9 cellular contexts compared by ENCODE assay signal in the genomic region with DNA sequence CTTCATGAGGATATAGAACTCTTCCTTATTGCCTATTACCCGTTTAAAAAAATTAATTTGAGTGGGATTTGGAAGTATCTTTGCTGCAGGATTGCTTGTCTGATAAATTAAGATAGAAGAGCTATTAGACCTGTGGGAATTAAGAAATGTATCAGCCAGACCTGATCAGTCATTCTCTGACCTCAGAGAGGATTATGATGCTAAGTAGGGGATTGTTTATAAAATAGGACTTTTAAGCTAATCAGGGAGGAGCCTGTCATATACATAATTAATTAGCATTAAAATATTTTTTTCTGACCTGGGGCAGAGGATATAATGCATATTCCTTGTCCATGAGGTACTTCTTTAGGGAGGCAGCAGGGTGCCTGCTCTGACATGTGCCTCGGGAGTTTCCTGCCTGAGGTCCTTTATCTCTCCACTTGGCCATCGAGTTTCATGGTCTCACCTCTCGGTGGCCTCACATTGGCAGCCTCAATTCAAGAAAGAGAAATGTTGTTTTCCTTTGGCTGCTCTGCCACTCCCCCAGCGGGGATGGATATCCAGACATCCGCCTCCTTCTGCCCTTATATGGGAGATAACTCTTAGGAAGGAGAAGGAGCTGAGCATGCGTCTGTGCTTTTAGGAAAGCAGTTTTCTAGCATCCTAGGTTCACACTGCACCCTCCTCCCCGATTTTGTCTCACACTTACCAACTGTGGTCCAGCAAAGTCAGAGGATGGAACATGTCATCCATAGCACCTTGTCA. TPM values are rescaled to one million over a fixed set of nuclear protein-coding genes. Genes with fewer than 3 reads are reported as not detected.
DNase-seq lines count a peak whose midpoint lies in the region; ATAC-seq and TF ChIP-seq lines count a peak whose summit lies in the region.
"Had no signal": no experiment of that assay in that cellular context is flagged by ENCODE, and none has a peak within 500 bp of the region (broad histone marks: within the 10 kb centered on the region; RNA-seq: fewer than 3 reads in every experiment).

No MANE protein-coding gene starts in this region.

- H3K36me3 ChIP-seq in naive thymus-derived CD4-positive, alpha-beta T cell (ENCODE audit: control insufficient read depth in 2 of 3, insufficient read depth in 3 of 3, low read length in 3 of 3), result no peaks in the 10 kb centered on the region

- POLR2A ChIA-PET in activated B cell treated with CpG ODN at 0.5 μM for 24 hours (lab: Charles Lee), result no interaction called here
- POLR2A ChIA-PET in naive thymus-derived CD4-positive, alpha-beta T cell (lab: Charles Lee), result no interaction called here

- H3K4me3 ChIP-seq in fibroblast of pulmonary artery (replicated peaks; ENCODE audit: low read depth, low read length), result peak overlapping the region; percentile 72
- H3K4me3 ChIP-seq in naive thymus-derived CD4-positive, alpha-beta T cell (ENCODE audit: low read length), result no peak overlapping the region

- peaks cover 2% of the 10 kb centered on the region for H3K4me1 Mint-ChIP-seq in T-helper 1 cell treated with Interleukin-12 subunit alpha and Interleukin-12 subunit beta and Interleukin-4 antibody, amounts not matched to agents 30 μg/mL and 1 μg/mL, for 36 hours (ENCODE audit: low read depth)
- H3K4me1 Mint-ChIP-seq in activated B cell treated with CpG ODN at 0.5 μM for 24 hours, result peaks cover 12% of the 10 kb centered on the region
- H3K4me1 Mint-ChIP-seq in naive thymus-derived CD4-positive, alpha-beta T cell, result peaks cover 0 to 12% (median 8%) of the 10 kb centered on the region in 7 donors

- no peak overlapping the region for H3K27ac Mint-ChIP-seq in T-helper 1 cell treated with Interleukin-12 subunit alpha and Interleukin-12 subunit beta and Interleukin-4 antibody, amounts not matched to agents 30 μg/mL and 1 μg/mL, for 36 hours
- H3K27ac Mint-ChIP-seq in activated B cell treated with CpG ODN at 0.5 μM for 24 hours, result no peak overlapping the region
- H3K27ac Mint-ChIP-seq in naive thymus-derived CD4-positive, alpha-beta T cell, result no peak overlapping the region

- no peak for TF ChIP-seq CTCF in activated B cell treated with CpG ODN at 0.5 μM for 24 hours (IDR thresholded peaks at IDR 0.05)
- peak; percentile 9 for TF ChIP-seq CTCF in fibroblast of pulmonary artery (IDR thresholded peaks at IDR 0.05; ENCODE audit: low read length, missing control alignments)

- intact Hi-C loops in activated B cell treated with CpG ODN at 0.5 μM for 24 hours (cut with micrococcal nuclease), result no loop called here
- intact Hi-C loops in naive thymus-derived CD4-positive, alpha-beta T cell (cut with micrococcal nuclease), result no loop called here

- peaks cover 10% of the 10 kb centered on the region for H3K27me3 Mint-ChIP-seq in T-helper 1 cell treated with Interleukin-12 subunit alpha and Interleukin-12 subunit beta and Interleukin-4 antibody, amounts not matched to agents 30 μg/mL and 1 μg/mL, for 36 hours (ENCODE audit: low read depth)
- H3K27me3 Mint-ChIP-seq in activated B cell treated with CpG ODN at 0.5 μM for 24 hours, result peaks cover 21% of the 10 kb centered on the region
- peaks cover 12 to 33% (median 27%) of the 10 kb centered on the region in 5 donors for H3K27me3 Mint-ChIP-seq in naive thymus-derived CD4-positive, alpha-beta T cell

- peaks cover 1% of the 10 kb centered on the region for H3K36me3 Mint-ChIP-seq in T-helper 1 cell treated with Interleukin-12 subunit alpha and Interleukin-12 subunit beta and Interleukin-4 antibody, amounts not matched to agents 30 μg/mL and 1 μg/mL, for 36 hours (ENCODE audit: low read depth)
- H3K36me3 Mint-ChIP-seq in activated B cell treated with CpG ODN at 0.5 μM for 24 hours (ENCODE audit: low read depth), result no peaks in the 10 kb centered on the region
- H3K36me3 Mint-ChIP-seq in naive thymus-derived CD4-positive, alpha-beta T cell, result no peaks in the 10 kb centered on the region

- no peak overlapping the region for H3K27ac ChIP-seq in naive thymus-derived CD4-positive, alpha-beta T cell (ENCODE audit: low read depth, low read length)
- H3K27ac ChIP-seq: C4-2B had no signal

- CTCF ChIA-PET in activated B cell treated with CpG ODN at 0.5 μM for 24 hours (lab: Charles Lee), result interaction anchor here (1.0 to 1.5 kb wide), 3 partner anchors 12 to 47 kb away, joined by 3 read pairs; no protein-coding TSS in a partner anchor
- CTCF ChIA-PET in naive thymus-derived CD4-positive, alpha-beta T cell (lab: Charles Lee), result interaction anchor here (1.5 kb wide), 1 partner anchor 46 kb away, joined by 4 read pairs; no protein-coding TSS in a partner anchor

- H3K9me3 Mint-ChIP-seq in T-helper 1 cell treated with Interleukin-12 subunit alpha and Interleukin-12 subunit beta and Interleukin-4 antibody, amounts not matched to agents 30 μg/mL and 1 μg/mL, for 36 hours, result no peaks in the 10 kb centered on the region
- H3K9me3 Mint-ChIP-seq in activated B cell treated with CpG ODN at 0.5 μM for 24 hours, result no peaks in the 10 kb centered on the region
- H3K9me3 Mint-ChIP-seq in naive thymus-derived CD4-positive, alpha-beta T cell, result peaks cover 0 to 1% (median 0%) of the 10 kb centered on the region in 11 donors

- ATAC-seq in activated B cell treated with CpG ODN at 0.5 μM for 24 hours (ENCODE audit: low read depth) (no peak), HG03196 (IDR thresholded peaks at IDR 0.05; ENCODE audit: unreplicated experiment) (no peak)
- no peak for ATAC-seq in naive thymus-derived CD4-positive, alpha-beta T cell

- no peaks in the 10 kb centered on the region for H3K9me3 ChIP-seq in naive thymus-derived CD4-positive, alpha-beta T cell (ENCODE audit: control insufficient read depth in 2 of 3, low read length in 3 of 3)

- peak overlapping the region; percentile 57 for H3K4me3 Mint-ChIP-seq in T-helper 1 cell treated with Interleukin-12 subunit alpha and Interleukin-12 subunit beta and Interleukin-4 antibody, amounts not matched to agents 30 μg/mL and 1 μg/mL, for 36 hours
- H3K4me3 Mint-ChIP-seq in activated B cell treated with CpG ODN at 0.5 μM for 24 hours, result peak overlapping the region; percentile 70
- H3K4me3 Mint-ChIP-seq in naive thymus-derived CD4-positive, alpha-beta T cell, result peak overlapping the region; percentile 39 to 76 (median 70)

- peaks cover 0 to 3% of the 10 kb centered on the region in 2 donors for H3K4me1 ChIP-seq in naive thymus-derived CD4-positive, alpha-beta T cell (ENCODE audit: control insufficient read depth in 2 of 2, insufficient read depth in 2 of 2, low read length in 2 of 2)

- peaks cover 0 to 3% of the 10 kb centered on the region in 2 donors for H3K27me3 ChIP-seq in naive thymus-derived CD4-positive, alpha-beta T cell (ENCODE audit: control insufficient read depth in 2 of 2, insufficient read depth in 2 of 2, low read length in 2 of 2)

- DNase-seq in T-helper 1 cell (no peak), activated B cell treated with CpG ODN at 0.5 μM for 24 hours (no peak), fibroblast of pulmonary artery (ENCODE audit: low read depth) (peak; percentile 83), cortex of kidney (lab: John Stamatoyannopoulos, UW) (no peak), SKM-1 treated with dmso at 0.1 percent for 144 hours (lab: John Stamatoyannopoulos, UW; ENCODE audit: unreplicated experiment) (no peak)
- no peak for DNase-seq in naive thymus-derived CD4-positive, alpha-beta T cell

RNA-seq across cellular contexts. Expression of gene DIXDC1, which starts 41.1 kb away (rescaled TPM):
- total RNA-seq in activated B cell treated with CpG ODN at 0.5 μM for 24 hours, result 0.20 and 1.0 TPM in 2 replicates
- 10 to 100 TPM in 1 of 5 experiments, 1 to 10 TPM in 2, under 1 TPM in 2; 0.50 to 10.4 (median 1.3) TPM for total RNA-seq in naive thymus-derived CD4-positive, alpha-beta T cell
- polyA plus RNA-seq in naive thymus-derived CD4-positive, alpha-beta T cell, result 1 to 10 TPM in 1 of 2 donors, under 1 TPM in 1; 0.76 to 2.0 TPM

RNA-seq across cellular contexts. Expression of gene DLAT, which starts 47.0 kb away (rescaled TPM):
- 27.5 and 31.5 TPM in 2 replicates for total RNA-seq in activated B cell treated with CpG ODN at 0.5 μM for 24 hours
- 10 to 100 TPM; 13.1 to 31.0 (median 17.8) TPM for total RNA-seq in naive thymus-derived CD4-positive, alpha-beta T cell
- 10 to 100 TPM; 24.2 to 25.9 TPM for polyA plus RNA-seq in naive thymus-derived CD4-positive, alpha-beta T cell

RNA-seq across cellular contexts. Expression of gene C11orf52, which starts 59.5 kb away (rescaled TPM):
- total RNA-seq in activated B cell treated with CpG ODN at 0.5 μM for 24 hours, result not detected in 2 replicates
- total RNA-seq in naive thymus-derived CD4-positive, alpha-beta T cell, result not detected
- under 1 TPM in 1 of 2 donors, not detected in 1; 0.26 TPM for polyA plus RNA-seq in naive thymus-derived CD4-positive, alpha-beta T cell
